ENCODE assay signal across 11 cellular contexts in the genomic region with DNA sequence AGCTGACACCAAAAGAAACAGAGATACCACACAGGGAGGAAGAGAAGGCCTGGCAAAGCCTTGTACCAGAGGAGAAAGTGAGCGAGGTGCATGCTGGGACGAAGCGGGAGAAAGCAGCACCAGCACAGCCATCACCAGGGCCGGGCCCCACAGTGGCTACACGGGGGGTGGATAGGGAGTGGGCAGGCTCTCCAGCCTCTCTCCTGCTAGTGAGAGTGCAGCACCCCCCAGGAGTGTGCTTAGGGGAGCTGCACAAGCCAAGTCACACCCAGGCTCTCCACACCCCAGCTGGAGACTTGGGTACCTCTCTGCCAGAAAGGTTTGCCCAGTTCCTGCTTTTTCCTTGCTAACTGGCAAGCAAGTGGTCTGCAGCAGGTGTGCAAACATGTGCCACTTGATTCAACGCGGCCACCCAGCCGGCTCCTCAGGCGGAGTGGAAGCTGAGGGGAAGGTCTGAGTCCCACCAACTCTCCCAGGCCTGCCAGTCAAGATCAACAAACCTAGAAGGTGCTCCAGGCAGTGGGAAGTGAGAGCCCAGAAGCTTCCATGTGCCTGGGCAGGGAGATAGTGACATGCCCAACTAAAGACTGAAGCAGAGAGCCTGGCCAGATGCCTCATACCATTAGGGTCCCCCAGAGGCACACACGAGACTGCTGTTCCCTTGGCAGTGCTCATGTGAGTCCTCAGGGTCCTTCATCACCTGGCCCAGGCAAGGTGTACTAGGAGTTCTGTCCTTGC. TPM values are rescaled to one million over a fixed set of nuclear protein-coding genes. Genes with fewer than 3 reads are reported as not detected.
DNase-seq lines count a peak whose midpoint lies in the region; ATAC-seq and TF ChIP-seq lines count a peak whose summit lies in the region.
"Had no signal": no experiment of that assay in that cellular context is flagged by ENCODE, and none has a peak within 500 bp of the region (broad histone marks: within the 10 kb centered on the region; RNA-seq: fewer than 3 reads in every experiment).

No MANE protein-coding gene starts in this region.

- TF ChIP-seq CTCF in natural killer cell (IDR thresholded peaks at IDR 0.05), result no peak
- TF ChIP-seq CTCF in RWPE1 (conservative IDR thresholded peaks at IDR 0.05; ENCODE audit: low read depth), result no peak
- TF ChIP-seq CTCF in vagina (IDR thresholded peaks at IDR 0.05), result no peak

- peaks cover 22 to 47% of the 10 kb centered on the region in 2 donors for H3K4me1 Mint-ChIP-seq in natural killer cell
- peaks cover 19 to 28% of the 10 kb centered on the region in 2 donors for H3K4me1 Mint-ChIP-seq in natural killer cell treated with Interleukin-12 subunit alpha and Interleukin-12 subunit beta and Interleukin-15 and Interleukin-18, amount 100 ng/mL, for 72 hours (ENCODE audit: low read depth in 2 of 2)

- intact Hi-C loops in natural killer cell (cut with micrococcal nuclease), result no loop called here
- intact Hi-C loops in vagina (cut with DNase I), result no loop called here

- POLR2A ChIA-PET in RWPE1 (lab: Yijun Ruan, JAX; ENCODE audit: low non-redundant PET), result no interaction called here

- TF ChIP-seq POLR2A in vagina (IDR thresholded peaks at IDR 0.05), result no peak

- DNase-seq in natural killer cell (no peak), RWPE1 (ENCODE audit: low spot score) (no peak), left lobe of liver (ENCODE audit: low spot score) (peak; percentile 42), vagina (ENCODE audit: extremely low spot score in 2 of 2) (no peak), putamen (ENCODE audit: low spot score) (no peak)
- DNase-seq in natural killer cell treated with Interleukin-12 subunit alpha and Interleukin-12 subunit beta and Interleukin-15 and Interleukin-18, amount 100 ng/mL, for 72 hours (ENCODE audit: low spot score), result no peak
- DNase-seq: C1 segment of cervical spinal cord had no signal

- peak overlapping the region; percentile 89 for H3K27ac ChIP-seq in RWPE1
- peak overlapping the region; percentile 77 for H3K27ac ChIP-seq in vagina
- H3K27ac ChIP-seq: neutrophil had no signal

- peak overlapping the region; percentile 3 to 60 for H3K27ac Mint-ChIP-seq in natural killer cell
- peak overlapping the region in 1 of 2 donors; percentile 0 for H3K27ac Mint-ChIP-seq in natural killer cell treated with Interleukin-12 subunit alpha and Interleukin-12 subunit beta and Interleukin-15 and Interleukin-18, amount 100 ng/mL, for 72 hours

- H3K4me3 ChIP-seq in vagina, result no peak overlapping the region
- H3K4me3 ChIP-seq: breast epithelium had no signal

- peaks cover 0 to 41% of the 10 kb centered on the region in 2 donors for H3K36me3 ChIP-seq in vagina

- no peaks in the 10 kb centered on the region for H3K9me3 ChIP-seq in vagina
- H3K9me3 ChIP-seq: breast epithelium, neutrophil had no signal

- no peaks in the 10 kb centered on the region for H3K27me3 ChIP-seq in vagina
- H3K27me3 ChIP-seq: breast epithelium, neutrophil had no signal

- H3K27me3 Mint-ChIP-seq in natural killer cell (ENCODE audit: low read depth in 2 of 2), result no peaks in the 10 kb centered on the region
- no peaks in the 10 kb centered on the region for H3K27me3 Mint-ChIP-seq in natural killer cell treated with Interleukin-12 subunit alpha and Interleukin-12 subunit beta and Interleukin-15 and Interleukin-18, amount 100 ng/mL, for 72 hours

- H3K9me3 Mint-ChIP-seq in natural killer cell, result no peaks in the 10 kb centered on the region
- H3K9me3 Mint-ChIP-seq in natural killer cell treated with Interleukin-12 subunit alpha and Interleukin-12 subunit beta and Interleukin-15 and Interleukin-18, amount 100 ng/mL, for 72 hours, result no peaks in the 10 kb centered on the region

- no peak overlapping the region for H3K4me3 Mint-ChIP-seq in natural killer cell
- H3K4me3 Mint-ChIP-seq in natural killer cell treated with Interleukin-12 subunit alpha and Interleukin-12 subunit beta and Interleukin-15 and Interleukin-18, amount 100 ng/mL, for 72 hours, result no peak overlapping the region

- ATAC-seq in natural killer cell (no peak), left lobe of liver (no peak), HG03097 (IDR thresholded peaks at IDR 0.05; ENCODE audit: low FRiP score, unreplicated experiment) (no peak), GM21576 (IDR thresholded peaks at IDR 0.05; ENCODE audit: unreplicated experiment) (no peak)
- ATAC-seq in natural killer cell treated with Interleukin-12 subunit alpha and Interleukin-12 subunit beta and Interleukin-15 and Interleukin-18, amount 100 ng/mL, for 72 hours, result no peak

- H3K36me3 Mint-ChIP-seq in natural killer cell, result no peaks in the 10 kb centered on the region
- no peaks in the 10 kb centered on the region for H3K36me3 Mint-ChIP-seq in natural killer cell treated with Interleukin-12 subunit alpha and Interleukin-12 subunit beta and Interleukin-15 and Interleukin-18, amount 100 ng/mL, for 72 hours

- peaks cover 56% of the 10 kb centered on the region for H3K4me1 ChIP-seq in vagina
- H3K4me1 ChIP-seq: breast epithelium had no signal

- CTCF ChIA-PET in RWPE1 (lab: Yijun Ruan, JAX), result interaction anchor here (0.6 kb wide), 1 partner anchor 83 kb away, joined by 3 read pairs; no protein-coding TSS in a partner anchor

RNA-seq across cellular contexts. Expression of a gene that starts 39.9 kb away (rescaled TPM):
- total RNA-seq in natural killer cell, result 10 to 100 TPM; 27.0 to 39.7 (median 39.7) TPM
- total RNA-seq in natural killer cell treated with Interleukin-12 subunit alpha and Interleukin-12 subunit beta and Interleukin-15 and Interleukin-18, amount 100 ng/mL, for 72 hours, result 10 to 100 TPM; 31.8 to 37.9 TPM
- 8.0 TPM for total RNA-seq in left lobe of liver
- 82.7 TPM for total RNA-seq in vagina

RNA-seq across cellular contexts. Expression of a gene that starts 54.8 kb away (rescaled TPM):
- total RNA-seq in natural killer cell (1 to 10 TPM; 4.9 to 9.2 (median 6.7) TPM), left lobe of liver (1.8 TPM), vagina (39.5 TPM)
- 10 to 100 TPM; 11.8 to 21.9 TPM for total RNA-seq in natural killer cell treated with Interleukin-12 subunit alpha and Interleukin-12 subunit beta and Interleukin-15 and Interleukin-18, amount 100 ng/mL, for 72 hours
